Comparison of ENCODE assay signal across 24 cellular contexts in the genomic region with DNA sequence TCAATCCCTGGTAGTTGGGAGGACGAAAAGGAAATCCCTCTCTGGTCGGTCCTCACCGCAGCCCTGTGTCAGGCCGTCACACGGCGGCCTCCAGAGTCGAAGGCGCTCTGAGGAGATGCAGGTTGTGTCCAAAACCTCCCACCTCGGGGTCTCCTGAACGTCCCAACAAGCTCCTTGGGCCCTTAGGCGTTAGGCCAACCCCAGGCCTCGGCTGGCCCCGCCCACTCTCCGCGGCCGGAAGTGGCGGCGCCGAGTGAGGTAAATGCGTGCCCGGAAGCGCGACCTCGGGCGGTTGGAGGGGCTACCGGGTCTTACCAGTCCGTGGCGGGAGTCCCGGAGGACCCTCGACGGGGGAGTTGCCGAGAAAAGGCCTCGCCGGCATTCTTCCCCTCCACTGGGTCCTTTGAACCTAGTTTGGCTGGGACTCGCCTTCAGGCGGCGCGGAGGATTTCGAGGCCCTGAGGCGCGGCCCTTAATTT. TPM values are rescaled to one million over a fixed set of nuclear protein-coding genes. Genes with fewer than 3 reads are reported as not detected.
"Had no signal": no experiment of that assay in that cellular context is flagged by ENCODE, and none has a peak within 500 bp of the region (broad histone marks: within the 10 kb centered on the region; RNA-seq: fewer than 3 reads in every experiment).

A gene with protein sequence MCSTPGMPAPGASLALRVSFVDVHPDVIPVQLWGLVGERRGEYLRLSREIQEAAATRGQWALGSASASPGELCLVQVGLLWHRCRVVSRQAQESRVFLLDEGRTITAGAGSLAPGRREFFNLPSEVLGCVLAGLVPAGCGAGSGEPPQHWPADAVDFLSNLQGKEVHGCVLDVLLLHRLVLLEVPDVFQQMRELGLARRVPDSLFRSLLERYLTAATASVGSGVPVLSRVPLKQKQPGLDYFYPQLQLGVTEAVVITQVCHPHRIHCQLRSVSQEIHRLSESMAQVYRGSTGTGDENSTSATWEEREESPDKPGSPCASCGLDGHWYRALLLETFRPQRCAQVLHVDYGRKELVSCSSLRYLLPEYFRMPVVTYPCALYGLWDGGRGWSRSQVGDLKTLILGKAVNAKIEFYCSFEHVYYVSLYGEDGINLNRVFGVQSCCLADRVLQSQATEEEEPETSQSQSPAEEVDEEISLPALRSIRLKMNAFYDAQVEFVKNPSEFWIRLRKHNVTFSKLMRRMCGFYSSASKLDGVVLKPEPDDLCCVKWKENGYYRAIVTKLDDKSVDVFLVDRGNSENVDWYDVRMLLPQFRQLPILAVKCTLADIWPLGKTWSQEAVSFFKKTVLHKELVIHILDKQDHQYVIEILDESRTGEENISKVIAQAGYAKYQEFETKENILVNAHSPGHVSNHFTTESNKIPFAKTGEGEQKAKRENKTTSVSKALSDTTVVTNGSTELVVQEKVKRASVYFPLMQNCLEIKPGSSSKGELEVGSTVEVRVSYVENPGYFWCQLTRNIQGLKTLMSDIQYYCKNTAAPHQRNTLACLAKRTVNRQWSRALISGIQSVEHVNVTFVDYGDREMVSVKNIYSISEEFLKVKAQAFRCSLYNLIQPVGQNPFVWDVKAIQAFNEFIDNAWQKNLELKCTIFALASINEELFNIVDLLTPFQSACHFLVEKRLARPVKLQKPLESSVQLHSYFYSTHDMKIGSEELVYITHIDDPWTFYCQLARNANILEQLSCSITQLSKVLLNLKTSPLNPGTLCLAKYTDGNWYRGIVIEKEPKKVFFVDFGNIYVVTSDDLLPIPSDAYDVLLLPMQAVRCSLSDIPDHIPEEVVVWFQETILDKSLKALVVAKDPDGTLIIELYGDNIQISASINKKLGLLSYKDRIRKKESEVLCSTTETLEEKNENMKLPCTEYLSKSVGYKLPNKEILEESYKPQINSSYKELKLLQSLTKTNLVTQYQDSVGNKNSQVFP (N-terminal part only) (plus strand): TSS at position 267 of the 479 bp plus-strand sequence. CDS start 244 bp downstream, outside the sequence.

- H3K36me3 ChIP-seq: colonic mucosa, esophagus squamous epithelium, right lobe of liver, thoracic aorta, uterus had no signal

- DNase-seq: activated B cell treated with CpG ODN at 0.5 μM for 24 hours; activated CD4-positive, alpha-beta T cell treated with anti-CD3 and anti-CD28 coated beads, Interleukin-2, amount 50 U/mL, for 1 hour; activated CD8-positive, alpha-beta T cell treated with anti-CD3 and anti-CD28 coated beads for 36 hours; activated gamma-delta T cell treated with Interleukin-2 at 50 U/mL for 16 hours; activated naive CD4-positive, alpha-beta T cell treated with anti-CD3 and anti-CD28 coated beads, Interleukin-2, amount 50 U/mL, for 16 hours; activated T-cell treated with anti-CD3 and anti-CD28 coated beads, Interleukin-2, amount 50 U/mL, for 4 hours; colonic mucosa; effector CD8-positive, alpha-beta T cell; esophagus squamous epithelium; foreskin melanocyte; midbrain; stimulated activated CD4-positive, alpha-beta T cell treated with anti-CD3 and anti-CD28 coated beads, Interleukin-12 subunit alpha, Interleukin-12 subunit beta, amount 100 ng/mL, for 4 hours; stimulated activated CD4-positive, alpha-beta T cell treated with anti-CD3 and anti-CD28 coated beads, Interleukin-4, amount 100 ng/mL, for 1 hour; stimulated activated naive CD8-positive, alpha-beta T cell treated with anti-CD3 and anti-CD28 coated beads, Interleukin-15, Interleukin-2, amounts not matched to agents 100 U/mL and 50 U/mL, for 24 hours; trophoblast cell; uterus had no signal

- H3K4me3 ChIP-seq: colonic mucosa, esophagus squamous epithelium, right lobe of liver, thoracic aorta, uterus had no signal

- H3K27me3 ChIP-seq: colonic mucosa, esophagus squamous epithelium, right lobe of liver, uterus had no signal

- FAIRE-seq: bronchial epithelial cell, endometrium, islet of Langerhans had no signal

- ATAC-seq: activated CD8-positive, alpha-beta T cell treated with anti-CD3 and anti-CD28 coated beads for 36 hours; activated T-cell treated with anti-CD3 and anti-CD28 coated beads, Interleukin-2, amount 50 U/mL, for 4 hours; activated T-helper 17 cell treated with anti-CD3 and anti-CD28 coated beads, Interleukin-2, amount 50 U/mL, for 72 hours; naive thymus-derived CD8-positive, alpha-beta T cell; right lobe of liver; stimulated activated naive CD8-positive, alpha-beta T cell treated with anti-CD3 and anti-CD28 coated beads, Interleukin-15, Interleukin-2, amounts not matched to agents 100 U/mL and 50 U/mL, for 24 hours had no signal

- H3K27ac ChIP-seq: colonic mucosa, epithelial cell of prostate, esophagus squamous epithelium, right lobe of liver, thoracic aorta, uterus had no signal

- H3K4me1 ChIP-seq: colonic mucosa, esophagus squamous epithelium, uterus had no signal

- H3K9me3 ChIP-seq: colonic mucosa, right lobe of liver, thoracic aorta, uterus had no signal

RNA-seq across cellular contexts. Expression of the gene that starts here (rescaled TPM):
- total RNA-seq: activated B cell treated with CpG ODN at 0.5 μM for 24 hours; activated CD8-positive, alpha-beta T cell treated with anti-CD3 and anti-CD28 coated beads for 36 hours; activated T-cell treated with anti-CD3 and anti-CD28 coated beads, Interleukin-2, amount 50 U/mL, for 4 hours; activated T-helper 17 cell treated with anti-CD3 and anti-CD28 coated beads, Interleukin-2, amount 50 U/mL, for 72 hours had no signal
- polyA plus RNA-seq: naive thymus-derived CD8-positive, alpha-beta T cell had no signal
